Comparison of ENCODE assay signal across 17 cellular contexts in genomic region chr9:136646827-136647711, GRCh38. TPM values are rescaled to one million over a fixed set of nuclear protein-coding genes. Genes with fewer than 3 reads are reported as not detected.
A peak's percentile ranks its signal among the peaks of the same experiment; 100 is the strongest.
DNase-seq lines count a peak whose midpoint lies in the region; ATAC-seq, FAIRE-seq and TF ChIP-seq lines count a peak whose summit lies in the region.
"Had no signal": no experiment of that assay in that cellular context is flagged by ENCODE, and none has a peak within 500 bp of the region (broad histone marks: within the 10 kb centered on the region; RNA-seq: fewer than 3 reads in every experiment).

No MANE protein-coding gene starts in this region.

- H3K27ac ChIP-seq in BLaER1 = peak overlapping the region; percentile 96
- no peak overlapping the region for H3K27ac ChIP-seq in HepG2 (ENCODE audit: extremely low read length, insufficient read depth, low read length)
- no peak overlapping the region for H3K27ac ChIP-seq in smooth muscle cell (ENCODE audit: low read depth)

- CTCF ChIA-PET in HepG2 (lab: Yijun Ruan, JAX; ENCODE audit: low intra/inter-chr PET ratio, low total read pairs) = no interaction called here

- POLR2A ChIA-PET in HepG2 (lab: Yijun Ruan, JAX) = no interaction called here

- no peaks in the 10 kb centered on the region for H4K20me1 ChIP-seq in BLaER1
- H4K20me1 ChIP-seq in HepG2 (ENCODE audit: insufficient read depth, low read length) = no peaks in the 10 kb centered on the region
- H4K20me1 ChIP-seq in smooth muscle cell (ENCODE audit: low read depth) = no peaks in the 10 kb centered on the region

- peaks cover 7% of the 10 kb centered on the region for H3K9me3 Mint-ChIP-seq in dendritic cell treated with granulocyte-macrophage colony-stimulating factor and Interleukin-4, amounts not matched to agents 40 ng/mL and 50 ng/mL, for 4 days
- H3K9me3 Mint-ChIP-seq: T-helper 1 cell treated with Interleukin-12 subunit alpha and Interleukin-12 subunit beta and Interleukin-4 antibody, amounts not matched to agents 30 μg/mL and 1 μg/mL, for 36 hours had no signal

- TF ChIP-seq EP300 in HepG2 (IDR thresholded peaks at IDR 0.05; ENCODE audit: low read depth in 2 of 2, low read length in 2 of 2) = no peak
- no peak for TF ChIP-seq EP300 in HepG2 (CRISPR knock-in tag; IDR thresholded peaks at IDR 0.05; ENCODE audit: borderline replicate concordance)

- intact Hi-C loops in dendritic cell treated with granulocyte-macrophage colony-stimulating factor and Interleukin-4, amounts not matched to agents 40 ng/mL and 50 ng/mL, for 4 days (cut with micrococcal nuclease) = no loop called here
- intact Hi-C loops in HepG2 (cut with micrococcal nuclease; ENCODE audit: unreplicated experiment) = loop anchor here (5.0 kb wide), 1 partner anchor 45 kb away; no protein-coding TSS in a partner anchor

- in situ Hi-C loops in HepG2 (cut with HindIII; ENCODE audit: extremely low pct_ligation_motif_present, low pct_unique_long_range_greater_than_20kb) = loop anchor here (25.0 kb wide), 1 partner anchor 310 kb away; the partner anchor contains the start of gene GPSM1

- H3K9ac ChIP-seq in BLaER1 (peak overlapping the region; percentile 82), HepG2 (ENCODE audit: insufficient read depth, low read depth, low read length) (peak overlapping the region; percentile 45; the same call in 1 of the 2 replicates), smooth muscle cell (ENCODE audit: low read depth) (no peak overlapping the region)

- no TSS peak for BruUV-seq in HepG2 (replicated peaks; lab: Mats Ljungman, UMichigan)

- TF ChIP-seq POLR2A in HepG2 (IDR thresholded peaks at IDR 0.05; ENCODE audit: insufficient read depth in 1 of 2, low read depth in 2 of 2, low read length in 2 of 2) = no peak

- peak overlapping the region; percentile 73 for H3K4me3 Mint-ChIP-seq in dendritic cell treated with granulocyte-macrophage colony-stimulating factor and Interleukin-4, amounts not matched to agents 40 ng/mL and 50 ng/mL, for 4 days
- H3K4me3 Mint-ChIP-seq: T-helper 1 cell treated with Interleukin-12 subunit alpha and Interleukin-12 subunit beta and Interleukin-4 antibody, amounts not matched to agents 30 μg/mL and 1 μg/mL, for 36 hours had no signal

- H3K27me3 Mint-ChIP-seq in dendritic cell treated with granulocyte-macrophage colony-stimulating factor and Interleukin-4, amounts not matched to agents 40 ng/mL and 50 ng/mL, for 4 days = peaks cover 19% of the 10 kb centered on the region

- DNase-seq in HepG2 (ENCODE audit: low spot score) (no peak), smooth muscle cell (lab: John Stamatoyannopoulos, UW; ENCODE audit: unreplicated experiment) (no peak), NCI-H146 (lab: John Stamatoyannopoulos, UW) (no peak), GM19238 (ENCODE audit: insufficient read length, low spot score) (no peak), DMS 273 (lab: John Stamatoyannopoulos, UW; ENCODE audit: unreplicated experiment) (no peak)
- DNase-seq: activated CD4-positive, CD25-positive, alpha-beta regulatory T cell; activated effector memory CD4-positive, alpha-beta T cell treated with Interleukin-2 at 50 U/mL for 16 hours; cortex of kidney; MV-4-11; NCI-H2107; stimulated activated naive CD4-positive, alpha-beta T cell had no signal

- no peak for TF ChIP-seq CTCF in HepG2 (CRISPR knock-in tag; IDR thresholded peaks at IDR 0.05)
- TF ChIP-seq CTCF in smooth muscle cell (IDR thresholded peaks at IDR 0.05; ENCODE audit: borderline replicate concordance, insufficient read depth, poor library complexity, severe bottlenecking) = no peak

- no peak for TF ChIP-seq RAD21 in HepG2 (CRISPR knock-in tag; IDR thresholded peaks at IDR 0.05)

- H3K27me3 ChIP-seq in BLaER1 = peaks cover 11% of the 10 kb centered on the region; the same call in 1 of the 2 replicates
- peaks cover 3 to 34% of the 10 kb centered on the region in 2 experiments for H3K27me3 ChIP-seq in HepG2 (ENCODE audit: control insufficient read depth in 1 of 2, insufficient read depth in 2 of 2, low read length in 2 of 2)
- no peaks in the 10 kb centered on the region for H3K27me3 ChIP-seq in smooth muscle cell (ENCODE audit: low read depth)

- H3F3A ChIP-seq in smooth muscle cell (ENCODE audit: low read depth) = no peaks in the 10 kb centered on the region

- H2AFZ ChIP-seq in HepG2 (ENCODE audit: low read length) (no peak overlapping the region), smooth muscle cell (ENCODE audit: low read depth) (peak overlapping the region; percentile 59)

- H3K4me1 ChIP-seq in BLaER1 = peaks cover 100% of the 10 kb centered on the region
- peaks cover 40% of the 10 kb centered on the region for H3K4me1 ChIP-seq in HepG2 (ENCODE audit: insufficient read depth, low read length)
- H3K4me1 ChIP-seq in smooth muscle cell (ENCODE audit: low read depth) = peaks cover 6% of the 10 kb centered on the region

- peak overlapping the region; percentile 66 for H3K4me3 ChIP-seq in BLaER1
- peak overlapping the region in 1 of 3 experiments; percentile 67; a peak in 1 of 6 replicates for H3K4me3 ChIP-seq in HepG2 (replicated peaks in 1 of 3; ENCODE audit: insufficient read depth in 1 of 3, low read depth in 2 of 3, low read length in 3 of 3)
- H3K4me3 ChIP-seq in smooth muscle cell = no peak overlapping the region

- H3K36me3 ChIP-seq in BLaER1 = no peaks in the 10 kb centered on the region
- H3K36me3 ChIP-seq in HepG2 (replicated peaks in 1 of 2; ENCODE audit: control insufficient read depth in 1 of 2, insufficient read depth in 2 of 2, low read length in 2 of 2) = no peaks in the 10 kb centered on the region
- no peaks in the 10 kb centered on the region for H3K36me3 ChIP-seq in smooth muscle cell (ENCODE audit: low read depth)

- H3K4me2 ChIP-seq in BLaER1 = peak overlapping the region; percentile 99
- peak overlapping the region; percentile 88; the same call in 1 of the 2 replicates for H3K4me2 ChIP-seq in HepG2 (ENCODE audit: low read depth, low read length)
- H3K4me2 ChIP-seq in smooth muscle cell = peak overlapping the region; percentile 68

- H3K36me3 Mint-ChIP-seq in dendritic cell treated with granulocyte-macrophage colony-stimulating factor and Interleukin-4, amounts not matched to agents 40 ng/mL and 50 ng/mL, for 4 days (ENCODE audit: low read depth) = no peaks in the 10 kb centered on the region

- H3K79me2 ChIP-seq in HepG2 (ENCODE audit: insufficient read depth, low read length) (no peaks in the 10 kb centered on the region), smooth muscle cell (ENCODE audit: low read depth) (no peaks in the 10 kb centered on the region)

- FAIRE-seq in HepG2 (lab: Jason Lieb, UNC) = no peak
- FAIRE-seq: D721Med, H54 had no signal

- peak overlapping the region; percentile 94 for H3K27ac Mint-ChIP-seq in dendritic cell treated with granulocyte-macrophage colony-stimulating factor and Interleukin-4, amounts not matched to agents 40 ng/mL and 50 ng/mL, for 4 days
- H3K27ac Mint-ChIP-seq: T-helper 1 cell treated with Interleukin-12 subunit alpha and Interleukin-12 subunit beta and Interleukin-4 antibody, amounts not matched to agents 30 μg/mL and 1 μg/mL, for 36 hours had no signal

- no peak for ATAC-seq in HepG2
- no peak for ATAC-seq in GM21423 (IDR thresholded peaks at IDR 0.05; ENCODE audit: unreplicated experiment)

- H3K4me1 Mint-ChIP-seq in dendritic cell treated with granulocyte-macrophage colony-stimulating factor and Interleukin-4, amounts not matched to agents 40 ng/mL and 50 ng/mL, for 4 days (ENCODE audit: low read depth) = peaks cover 65% of the 10 kb centered on the region

- WGBS in HepG2 (ENCODE audit: low lambda C conversion rate) = 83% methylated on average over 9 of the region's 29 CpGs
- 92% methylated on average over 29 of the region's 29 CpGs for WGBS in smooth muscle cell (ENCODE audit: low lambda C conversion rate)

- no peaks in the 10 kb centered on the region for H3K9me3 ChIP-seq in BLaER1
- H3K9me3 ChIP-seq in HepG2 (ENCODE audit: low read length) = no peaks in the 10 kb centered on the region
- H3K9me3 ChIP-seq in smooth muscle cell (replicated peaks; ENCODE audit: low read depth) = no peaks in the 10 kb centered on the region

RNA-seq across cellular contexts. Expression of gene EGFL7, which starts 15.6 kb away (rescaled TPM):
- 0.20 TPM in 1 of 2 replicates, not detected in the other for total RNA-seq in HepG2 (2016; rRNA removed; fragmentation: Illumina TruSeq; extraction: Trizol)
- 0.61 and 0.88 TPM in 2 replicates for total RNA-seq in HepG2 (2016; cell fraction: cytosol; rRNA removed; fragmentation: Illumina TruSeq; extraction: Trizol; ENCODE audit: low read depth)
- total RNA-seq in HepG2 (2016; cell fraction: insoluble cytoplasmic fraction; rRNA removed; fragmentation: Illumina TruSeq; extraction: Trizol) = 0.19 and 0.32 TPM in 2 replicates
- total RNA-seq in HepG2 (2016; cell fraction: membrane; rRNA removed; fragmentation: Illumina TruSeq; extraction: Trizol) = 0.59 and 0.93 TPM in 2 replicates
- 0.40 TPM in 1 of 2 replicates, not detected in the other for total RNA-seq in HepG2 (2016; cell fraction: nucleus; rRNA removed; fragmentation: Illumina TruSeq; extraction: Trizol)
- polyA plus RNA-seq in HepG2 (2011; rRNA removed) = 5.1 and 10.3 TPM in 2 replicates
- 7.6 and 12.5 TPM in 2 replicates for polyA plus RNA-seq in HepG2 (2011; cell fraction: cytosol; rRNA removed)
- polyA plus RNA-seq in HepG2 (2011; cell fraction: nucleus; rRNA removed) = 20.6 and 22.6 TPM in 2 replicates
- polyA plus RNA-seq in HepG2 (2012) = 1.6 and 2.3 TPM in 2 replicates
- 0.54 and 0.89 TPM in 2 replicates for polyA plus RNA-seq in HepG2 (2016; cell fraction: cytosol; fragmentation: Illumina TruSeq; extraction: Trizol; ENCODE audit: low read depth)
- 0.20 and 0.56 TPM in 2 replicates for polyA plus RNA-seq in HepG2 (2016; cell fraction: insoluble cytoplasmic fraction; fragmentation: Illumina TruSeq; extraction: Trizol; ENCODE audit: low read depth)
- 0.68 and 0.72 TPM in 2 replicates for polyA plus RNA-seq in HepG2 (2016; cell fraction: membrane; fragmentation: Illumina TruSeq; extraction: Trizol; ENCODE audit: low read depth)
- polyA plus RNA-seq in HepG2 (2016; cell fraction: nucleus; fragmentation: Illumina TruSeq; extraction: Trizol; ENCODE audit: insufficient read depth, low read depth) = not detected in 2 replicates
- polyA minus RNA-seq in HepG2 (2011; rRNA and poly(A)+ RNA removed; ENCODE audit: low replicate concordance) = 3.6 and 4.7 TPM in 2 replicates
- polyA minus RNA-seq in HepG2 (2011; cell fraction: cytosol; rRNA and poly(A)+ RNA removed) = 3.1 and 3.3 TPM in 2 replicates
- polyA minus RNA-seq in HepG2 (2011; cell fraction: nucleus; rRNA and poly(A)+ RNA removed) = 1.9 and 3.0 TPM in 2 replicates
- 60.3 and 61.8 TPM in 2 replicates for total RNA-seq in smooth muscle cell
- 196 and 239 TPM in 2 replicates for polyA plus RNA-seq in smooth muscle cell

RNA-seq across cellular contexts. Expression of gene AGPAT2, which starts 40.2 kb away (rescaled TPM):
- total RNA-seq in HepG2 (2016; rRNA removed; fragmentation: Illumina TruSeq; extraction: Trizol) = 2.5 and 3.9 TPM in 2 replicates
- total RNA-seq in HepG2 (2016; cell fraction: cytosol; rRNA removed; fragmentation: Illumina TruSeq; extraction: Trizol; ENCODE audit: low read depth) = 5.2 and 5.9 TPM in 2 replicates
- total RNA-seq in HepG2 (2016; cell fraction: insoluble cytoplasmic fraction; rRNA removed; fragmentation: Illumina TruSeq; extraction: Trizol) = 2.1 and 3.5 TPM in 2 replicates
- total RNA-seq in HepG2 (2016; cell fraction: membrane; rRNA removed; fragmentation: Illumina TruSeq; extraction: Trizol) = 6.3 and 6.7 TPM in 2 replicates
- 3.1 and 3.9 TPM in 2 replicates for total RNA-seq in HepG2 (2016; cell fraction: nucleus; rRNA removed; fragmentation: Illumina TruSeq; extraction: Trizol)
- 25.8 and 33.0 TPM in 2 replicates for polyA plus RNA-seq in HepG2 (2011; rRNA removed)
- polyA plus RNA-seq in HepG2 (2011; cell fraction: cytosol; rRNA removed) = 34.1 and 37.6 TPM in 2 replicates
- polyA plus RNA-seq in HepG2 (2011; cell fraction: nucleus; rRNA removed) = 32.1 and 35.6 TPM in 2 replicates
- 9.3 and 10.6 TPM in 2 replicates for polyA plus RNA-seq in HepG2 (2012)
- 8.4 and 9.1 TPM in 2 replicates for polyA plus RNA-seq in HepG2 (2016; cell fraction: cytosol; fragmentation: Illumina TruSeq; extraction: Trizol; ENCODE audit: low read depth)
- polyA plus RNA-seq in HepG2 (2016; cell fraction: insoluble cytoplasmic fraction; fragmentation: Illumina TruSeq; extraction: Trizol; ENCODE audit: low read depth) = 3.6 and 3.8 TPM in 2 replicates
- 9.7 and 9.8 TPM in 2 replicates for polyA plus RNA-seq in HepG2 (2016; cell fraction: membrane; fragmentation: Illumina TruSeq; extraction: Trizol; ENCODE audit: low read depth)
- polyA plus RNA-seq in HepG2 (2016; cell fraction: nucleus; fragmentation: Illumina TruSeq; extraction: Trizol; ENCODE audit: insufficient read depth, low read depth) = 8.2 and 8.4 TPM in 2 replicates
- polyA minus RNA-seq in HepG2 (2011; rRNA and poly(A)+ RNA removed; ENCODE audit: low replicate concordance) = 34.1 and 96.5 TPM in 2 replicates
- polyA minus RNA-seq in HepG2 (2011; cell fraction: cytosol; rRNA and poly(A)+ RNA removed) = 12.3 and 17.9 TPM in 2 replicates
- 6.1 and 6.2 TPM in 2 replicates for polyA minus RNA-seq in HepG2 (2011; cell fraction: nucleus; rRNA and poly(A)+ RNA removed)
- total RNA-seq in smooth muscle cell = 42.9 and 48.6 TPM in 2 replicates
- 105 and 122 TPM in 2 replicates for polyA plus RNA-seq in smooth muscle cell

Comparison
In these comparisons a context has a peak if more than half of its experiments do, and no peak if none do; other contexts are left out.
1. RNA of gene EGFL7, which starts 15.6 kb away (total RNA-seq): 60.3 to 61.8 TPM in smooth muscle cell; 0.19 to 0.93 TPM in HepG2; every median in the first group is over 10 times any median in the second.
2. Peak in every context shown above with its lines, with median percentiles within 50 percentile points of each other: H3K4me2 ChIP-seq.